Comparison of ENCODE assay signal across 28 cellular contexts in genomic region chr14:73325063-73325462, GRCh38.
DNase-seq lines count a peak whose midpoint lies in the region; ATAC-seq, FAIRE-seq and TF ChIP-seq lines count a peak whose summit lies in the region.
"Had no signal": no experiment of that assay in that cellular context is flagged by ENCODE, and none has a peak within 500 bp of the region (broad histone marks: within the 10 kb centered on the region; RNA-seq: fewer than 3 reads in every experiment).

No MANE protein-coding gene starts in this region.

- H3K4me3 Mint-ChIP-seq in activated naive CD4-positive, alpha-beta T cell treated with anti-CD3 and anti-CD28 coated beads, Interleukin-2, amount 10 ng/mL, durations not matched to agents 7 days and 5 days = peak overlapping the region; percentile 66
- no peak overlapping the region for H3K4me3 Mint-ChIP-seq in activated naive CD4-positive, alpha-beta T cell treated with anti-CD3 and anti-CD28 coated beads for 36 hours
- H3K4me3 Mint-ChIP-seq in central memory CD8-positive, alpha-beta T cell = no peak overlapping the region
- no peak overlapping the region for H3K4me3 Mint-ChIP-seq in nephron progenitor cell
- H3K4me3 Mint-ChIP-seq: activated CD4-positive, alpha-beta memory T cell treated with anti-CD3 and anti-CD28 coated beads, Interleukin-2, amount 10 ng/mL, durations not matched to agents 7 days and 5 days had no signal

- DNase-seq in activated naive CD4-positive, alpha-beta T cell treated with anti-CD3 and anti-CD28 coated beads, Interleukin-2, amount 10 ng/mL, durations not matched to agents 7 days and 5 days = no peak
- no peak for DNase-seq in activated naive CD4-positive, alpha-beta T cell treated with anti-CD3 and anti-CD28 coated beads for 36 hours
- DNase-seq in GM18507 (ENCODE audit: extremely low spot score, insufficient read length, low read depth) = no peak
- DNase-seq in central memory CD8-positive, alpha-beta T cell (ENCODE audit: low spot score in 2 of 2) = no peak
- DNase-seq in nephron progenitor cell = no peak
- no peak for DNase-seq in HuH-7.5 (ENCODE audit: low spot score)
- DNase-seq in islet precursor cell = no peak
- no peak for DNase-seq in foreskin fibroblast
- DNase-seq: ACHN, BE2C, Calu3, colonic mucosa, DMS79 treated with DMSO at 0.1 percent for 48 hours, esophagus squamous epithelium, gastrocnemius medialis, GF-D8, HCEC 1CT, hippocampal formation, KG1, left lung, NCI-H2081 treated with DMSO at 0.1 percent for 48 hours, NCI-H345, NCI-H748 treated with DMSO at 0.1 percent for 48 hours, stomach, thyroid gland had no signal

- H3K4me3 ChIP-seq in foreskin fibroblast (ENCODE audit: low read depth in 1 of 2, low read length in 2 of 2) = no peak overlapping the region
- H3K4me3 ChIP-seq: colonic mucosa, esophagus squamous epithelium, gastrocnemius medialis, left lung, stomach, thyroid gland had no signal

- CTCF ChIA-PET in activated naive CD4-positive, alpha-beta T cell treated with anti-CD3 and anti-CD28 coated beads, Interleukin-2, amount 10 ng/mL, durations not matched to agents 7 days and 5 days (lab: Charles Lee) = interaction anchor here (1.3 kb wide), 1 partner anchor 30 kb away, joined by 4 read pairs; no protein-coding TSS in a partner anchor
- CTCF ChIA-PET in activated naive CD4-positive, alpha-beta T cell treated with anti-CD3 and anti-CD28 coated beads for 36 hours (lab: Charles Lee) = no interaction called here

- no peaks in the 10 kb centered on the region for H3K27me3 Mint-ChIP-seq in activated naive CD4-positive, alpha-beta T cell treated with anti-CD3 and anti-CD28 coated beads, Interleukin-2, amount 10 ng/mL, durations not matched to agents 7 days and 5 days
- no peaks in the 10 kb centered on the region for H3K27me3 Mint-ChIP-seq in activated naive CD4-positive, alpha-beta T cell treated with anti-CD3 and anti-CD28 coated beads for 36 hours (ENCODE audit: low read depth)
- no peaks in the 10 kb centered on the region for H3K27me3 Mint-ChIP-seq in central memory CD8-positive, alpha-beta T cell
- peaks cover 3% of the 10 kb centered on the region for H3K27me3 Mint-ChIP-seq in nephron progenitor cell (ENCODE audit: low read depth, poor library complexity)
- H3K27me3 Mint-ChIP-seq: activated CD4-positive, alpha-beta memory T cell treated with anti-CD3 and anti-CD28 coated beads, Interleukin-2, amount 10 ng/mL, durations not matched to agents 7 days and 5 days had no signal

- H3K9me3 Mint-ChIP-seq in activated naive CD4-positive, alpha-beta T cell treated with anti-CD3 and anti-CD28 coated beads, Interleukin-2, amount 10 ng/mL, durations not matched to agents 7 days and 5 days = no peaks in the 10 kb centered on the region
- H3K9me3 Mint-ChIP-seq in activated naive CD4-positive, alpha-beta T cell treated with anti-CD3 and anti-CD28 coated beads for 36 hours = no peaks in the 10 kb centered on the region
- H3K9me3 Mint-ChIP-seq in central memory CD8-positive, alpha-beta T cell = no peaks in the 10 kb centered on the region
- H3K9me3 Mint-ChIP-seq in nephron progenitor cell = no peaks in the 10 kb centered on the region
- H3K9me3 Mint-ChIP-seq: activated CD4-positive, alpha-beta memory T cell treated with anti-CD3 and anti-CD28 coated beads, Interleukin-2, amount 10 ng/mL, durations not matched to agents 7 days and 5 days had no signal

- no peak for ATAC-seq in central memory CD8-positive, alpha-beta T cell (replicated peaks; ENCODE audit: extremely low read depth, poor library complexity, severe bottlenecking)
- ATAC-seq: activated CD4-positive, CD25-positive, alpha-beta regulatory T cell treated with anti-CD3 and anti-CD28 coated beads, Interleukin-2, amount 50 U/mL, for 24 hours; gastrocnemius medialis had no signal

- FAIRE-seq in GM18507 (lab: Jason Lieb, UNC) = peak; percentile 45
- FAIRE-seq: bronchial epithelial cell had no signal

- intact Hi-C loops in activated naive CD4-positive, alpha-beta T cell treated with anti-CD3 and anti-CD28 coated beads for 36 hours (cut with micrococcal nuclease) = no loop called here

- TF ChIP-seq CTCF in nephron progenitor cell (IDR thresholded peaks at IDR 0.05) (no peak), foreskin fibroblast (IDR thresholded peaks at IDR 0.05; ENCODE audit: low read depth, low read length) (no peak)

- H3K27ac Mint-ChIP-seq in activated naive CD4-positive, alpha-beta T cell treated with anti-CD3 and anti-CD28 coated beads, Interleukin-2, amount 10 ng/mL, durations not matched to agents 7 days and 5 days = peak overlapping the region; percentile 89
- no peak overlapping the region for H3K27ac Mint-ChIP-seq in activated naive CD4-positive, alpha-beta T cell treated with anti-CD3 and anti-CD28 coated beads for 36 hours
- peak overlapping the region; percentile 19 for H3K27ac Mint-ChIP-seq in central memory CD8-positive, alpha-beta T cell (ENCODE audit: low read depth)
- peak overlapping the region; percentile 4 for H3K27ac Mint-ChIP-seq in nephron progenitor cell

- peaks cover 41% of the 10 kb centered on the region for H3K4me1 Mint-ChIP-seq in activated naive CD4-positive, alpha-beta T cell treated with anti-CD3 and anti-CD28 coated beads, Interleukin-2, amount 10 ng/mL, durations not matched to agents 7 days and 5 days
- peaks cover 39% of the 10 kb centered on the region for H3K4me1 Mint-ChIP-seq in activated naive CD4-positive, alpha-beta T cell treated with anti-CD3 and anti-CD28 coated beads for 36 hours (ENCODE audit: low read depth)
- peaks cover 22% of the 10 kb centered on the region for H3K4me1 Mint-ChIP-seq in central memory CD8-positive, alpha-beta T cell
- peaks cover 27% of the 10 kb centered on the region for H3K4me1 Mint-ChIP-seq in nephron progenitor cell

- peaks cover 13% of the 10 kb centered on the region for H3K36me3 Mint-ChIP-seq in activated naive CD4-positive, alpha-beta T cell treated with anti-CD3 and anti-CD28 coated beads, Interleukin-2, amount 10 ng/mL, durations not matched to agents 7 days and 5 days
- no peaks in the 10 kb centered on the region for H3K36me3 Mint-ChIP-seq in activated naive CD4-positive, alpha-beta T cell treated with anti-CD3 and anti-CD28 coated beads for 36 hours (ENCODE audit: low read depth)
- peaks cover 5% of the 10 kb centered on the region for H3K36me3 Mint-ChIP-seq in central memory CD8-positive, alpha-beta T cell (ENCODE audit: insufficient read depth)
- peaks cover 4% of the 10 kb centered on the region for H3K36me3 Mint-ChIP-seq in nephron progenitor cell (ENCODE audit: low read depth)
